ENCODE assay signal across 8 cellular contexts in genomic region chr12:102300824-102301461, GRCh38.
DNase-seq lines count a peak whose midpoint lies in the region; ATAC-seq lines count a peak whose summit lies in the region.

No MANE protein-coding gene starts in this region.

- no peaks in the 10 kb centered on the region for H3K36me3 Mint-ChIP-seq in activated CD4-positive, alpha-beta memory T cell treated with anti-CD3 and anti-CD28 coated beads for 36 hours

- DNase-seq in NCI-H82 (lab: John Stamatoyannopoulos, UW), result peak; percentile 70
- no peak for DNase-seq in NCI-H82 treated with DMSO at 0.1 percent for 48 hours (lab: John Stamatoyannopoulos, UW; ENCODE audit: unreplicated experiment)
- peak; percentile 29 for DNase-seq in HuH-7.5 (ENCODE audit: low spot score)
- DNase-seq in activated CD4-positive, alpha-beta memory T cell treated with anti-CD3 and anti-CD28 coated beads for 36 hours, result peak; percentile 16
- peak; percentile 61 for DNase-seq in kidney tubule cell (ENCODE audit: low spot score)
- DNase-seq in retina, result no peak

- peaks cover 2% of the 10 kb centered on the region for H3K27me3 Mint-ChIP-seq in activated CD4-positive, alpha-beta memory T cell treated with anti-CD3 and anti-CD28 coated beads for 36 hours

- no peaks in the 10 kb centered on the region for H3K4me1 Mint-ChIP-seq in activated CD4-positive, alpha-beta memory T cell treated with anti-CD3 and anti-CD28 coated beads for 36 hours (ENCODE audit: low read depth)

- no peak overlapping the region for H3K27ac Mint-ChIP-seq in activated CD4-positive, alpha-beta memory T cell treated with anti-CD3 and anti-CD28 coated beads for 36 hours

- H3K4me3 Mint-ChIP-seq in activated CD4-positive, alpha-beta memory T cell treated with anti-CD3 and anti-CD28 coated beads for 36 hours, result no peak overlapping the region

- CTCF ChIA-PET in activated CD4-positive, alpha-beta memory T cell treated with anti-CD3 and anti-CD28 coated beads for 36 hours (lab: Charles Lee), result no interaction called here

- intact Hi-C loops in activated CD4-positive, alpha-beta memory T cell treated with anti-CD3 and anti-CD28 coated beads for 36 hours (cut with micrococcal nuclease), result loop anchor here (1.0 kb wide), 1 partner anchor 183 kb away; no protein-coding TSS in a partner anchor

- peaks cover 16% of the 10 kb centered on the region for H3K9me3 Mint-ChIP-seq in activated CD4-positive, alpha-beta memory T cell treated with anti-CD3 and anti-CD28 coated beads for 36 hours

- POLR2A ChIA-PET in activated CD4-positive, alpha-beta memory T cell treated with anti-CD3 and anti-CD28 coated beads for 36 hours (lab: Charles Lee), result no interaction called here

- peak; percentile 83 for ATAC-seq in GM21381 (IDR thresholded peaks at IDR 0.05; ENCODE audit: unreplicated experiment)
- no peak for ATAC-seq in GM19455 (IDR thresholded peaks at IDR 0.05; ENCODE audit: unreplicated experiment)

Comparison
In these comparisons a context has a peak if more than half of its experiments do, and no peak if none do; other contexts are left out.
1. DNase-seq: peak in NCI-H82 (single experiment), HuH-7.5 (single experiment), activated CD4-positive, alpha-beta memory T cell treated with anti-CD3 and anti-CD28 coated beads for 36 hours (single experiment) and kidney tubule cell (single experiment); none in NCI-H82 treated with DMSO at 0.1 percent for 48 hours (single experiment) and retina (single experiment).